ENCODE assay signal across 1 cellular context in the genomic region with DNA sequence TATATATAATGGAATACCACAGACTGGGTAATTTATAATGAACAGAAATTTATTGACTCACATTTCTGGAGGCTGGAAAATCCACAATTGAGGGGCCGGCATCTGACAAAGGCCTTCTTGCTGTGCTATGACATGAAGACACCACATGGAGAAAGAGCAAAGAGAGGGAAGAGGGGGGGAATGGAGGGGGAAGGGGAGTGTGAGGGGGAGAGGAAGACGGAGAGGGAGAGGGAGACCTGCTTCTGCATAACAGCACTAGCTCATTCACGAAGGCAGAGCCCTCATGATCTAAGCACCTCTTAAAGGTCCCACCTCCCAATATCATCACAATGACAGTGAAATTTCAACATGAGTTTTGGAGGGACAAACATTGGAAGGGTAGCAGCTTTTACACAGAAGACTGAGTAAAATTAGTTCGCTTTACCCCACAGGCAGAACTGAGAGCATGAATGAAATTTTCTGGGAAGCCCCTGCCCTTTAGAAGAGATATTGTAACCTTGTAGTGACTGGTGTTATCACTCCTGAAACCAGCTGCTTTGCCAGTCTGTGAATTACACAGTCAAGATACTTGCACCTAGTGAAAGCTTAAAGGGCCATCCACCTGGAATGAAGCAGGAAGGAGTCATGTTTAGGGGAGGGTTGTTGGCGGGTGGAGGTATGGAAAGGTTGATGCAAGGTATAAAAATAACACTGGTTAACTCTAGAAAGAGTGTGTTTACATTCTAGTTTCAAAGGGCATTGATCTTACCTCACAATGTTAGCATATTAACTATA.
TF ChIP-seq lines count a peak whose summit lies in the region.

No MANE protein-coding gene starts in this region.

TF ChIP-seq in HepG2, 621 proteins besides CTCF, POLR2A, EP300 and RAD21:
- TF ChIP-seq HNRNPK (IDR thresholded peaks at IDR 0.05; ENCODE audit: low read depth, low read length, poor library complexity, severe bottlenecking), result peak; percentile 69
